15 cellular contexts compared by ENCODE assay signal in genomic region chr7:144223675-144224074, GRCh38. TPM values are rescaled to one million over a fixed set of nuclear protein-coding genes. Genes with fewer than 3 reads are reported as not detected.
"Had no signal": no experiment of that assay in that cellular context is flagged by ENCODE, and none has a peak within 500 bp of the region (broad histone marks: within the 10 kb centered on the region; RNA-seq: fewer than 3 reads in every experiment).

No MANE protein-coding gene starts in this region.

RNA-seq across cellular contexts. Expression of gene OR2A42, which starts 15.7 kb away (rescaled TPM):
- total RNA-seq: left colon, left lobe of liver, left lung, left ventricle myocardium inferior, left ventricle myocardium superior, liver, lower lobe of right lung, lung microvascular endothelial cell, mammary epithelial cell, mesenteric fat pad, mucosa of gallbladder, myocyte had no signal
- polyA plus RNA-seq: immature natural killer cell; keratinocyte; liver; mammary epithelial cell; naive thymus-derived CD4-positive, alpha-beta T cell had no signal

RNA-seq across cellular contexts. Expression of gene ARHGEF35, which starts 28.0 kb away (rescaled TPM):
- total RNA-seq: lung microvascular endothelial cell had no signal
- polyA plus RNA-seq: immature natural killer cell had no signal

RNA-seq across cellular contexts. Expression of gene CTAGE4, which starts 40.4 kb away (rescaled TPM):
- total RNA-seq: lung microvascular endothelial cell, myocyte had no signal
- polyA plus RNA-seq: immature natural killer cell had no signal

RNA-seq across cellular contexts. Expression of gene OR2A7, which starts 40.9 kb away (rescaled TPM):
- total RNA-seq: lung microvascular endothelial cell, myocyte had no signal
- polyA plus RNA-seq: immature natural killer cell had no signal

RNA-seq across cellular contexts. Expression of gene CTAGE8, which starts 45.4 kb away (rescaled TPM):
- total RNA-seq: left ventricle myocardium superior, lung microvascular endothelial cell, myocyte had no signal
- polyA plus RNA-seq: immature natural killer cell had no signal
